Comparison of ENCODE assay signal across 23 cellular contexts in the genomic region with DNA sequence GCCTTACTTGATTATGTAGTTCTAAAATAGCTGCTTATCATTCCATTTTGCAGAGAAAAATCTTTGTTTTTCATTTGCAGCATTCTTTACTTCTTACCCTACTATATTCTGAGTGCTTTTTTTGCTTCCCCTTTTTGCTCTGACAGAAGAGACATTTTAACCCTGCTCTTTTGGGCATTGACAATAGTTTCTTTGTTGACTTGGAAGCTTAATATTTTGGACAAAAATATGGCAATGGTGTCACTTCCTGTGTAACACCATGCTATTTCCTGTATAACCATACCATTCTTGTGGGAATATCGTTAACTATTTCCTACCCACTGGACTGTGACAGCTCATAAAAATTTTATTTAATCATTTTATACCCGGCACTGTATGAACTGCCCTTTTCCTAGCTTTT.
"Had no signal": no experiment of that assay in that cellular context is flagged by ENCODE, and none has a peak within 500 bp of the region (broad histone marks: within the 10 kb centered on the region; RNA-seq: fewer than 3 reads in every experiment).

No MANE protein-coding gene starts in this region.

- ATAC-seq: foreskin keratinocyte, left colon, left ventricle myocardium superior had no signal

- H3K36me3 ChIP-seq: colonic mucosa, neutrophil, ovary, right atrium auricular region, sigmoid colon had no signal

- H3K36me3 Mint-ChIP-seq: naive B cell had no signal

- DNase-seq: colonic mucosa; dermis blood vessel endothelial cell; effector CD4-positive, alpha-beta T cell; endodermal cell; erythroblast; foreskin keratinocyte; head of caudate nucleus; hippocampal formation; left colon; left ventricle myocardium superior; mesenchymal stem cell; naive B cell; ovary; sigmoid colon; stimulated activated CD4-positive, alpha-beta T cell treated with anti-CD3 and anti-CD28 coated beads, Interleukin-12 subunit alpha, Interleukin-12 subunit beta, amount 100 ng/mL, for 4 hours; stimulated activated CD4-positive, alpha-beta T cell treated with anti-CD3 and anti-CD28 coated beads, Interleukin-2, amount 100 ng/mL, for 48 hours; stimulated activated naive CD4-positive, alpha-beta T cell treated with Interleukin-2 at 50 U/mL for 16 hours; trophoblast cell had no signal

- H3K27me3 Mint-ChIP-seq: naive B cell had no signal

- H3K9me3 Mint-ChIP-seq: endodermal cell, nephron had no signal

- H3K27ac Mint-ChIP-seq: endodermal cell, naive B cell, nephron had no signal

- H3K9me3 ChIP-seq: colonic mucosa, neutrophil, ovary, right atrium auricular region, sigmoid colon had no signal

- H3K27me3 ChIP-seq: colonic mucosa, foreskin keratinocyte, neutrophil, ovary, right atrium auricular region, sigmoid colon had no signal

- H3K4me1 Mint-ChIP-seq: endodermal cell, naive B cell, nephron had no signal

- H3K4me3 ChIP-seq: colonic mucosa, lung, ovary, right atrium auricular region, sigmoid colon, skin epidermis had no signal

- H3K27ac ChIP-seq: colonic mucosa, foreskin keratinocyte, neutrophil, ovary, right atrium auricular region, sigmoid colon, skin epidermis had no signal

- H3K4me3 Mint-ChIP-seq: endodermal cell, naive B cell, nephron had no signal

- H3K4me1 ChIP-seq: colonic mucosa, foreskin keratinocyte, right atrium auricular region, sigmoid colon had no signal
